In the genomic region with DNA sequence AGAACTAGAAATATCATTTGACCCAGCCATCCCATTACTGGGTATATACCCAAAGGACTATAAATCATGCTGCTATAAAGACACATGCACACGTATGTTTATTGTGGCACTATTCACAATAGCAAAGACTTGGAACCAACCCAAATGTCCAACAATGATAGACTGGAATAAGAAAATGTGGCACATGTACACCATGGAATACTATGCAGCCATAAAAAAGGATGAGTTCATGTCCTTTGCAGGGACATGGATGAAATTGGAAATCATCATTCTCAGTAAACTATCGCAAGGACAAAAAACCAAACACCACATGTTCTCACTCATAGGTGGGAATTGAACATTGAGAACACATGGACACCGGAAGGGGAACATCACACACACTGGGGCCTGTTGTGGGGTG, we compare ENCODE assay signal across 12 cellular contexts. TPM values are rescaled to one million over a fixed set of nuclear protein-coding genes. Genes with fewer than 3 reads are reported as not detected.
"Had no signal": no experiment of that assay in that cellular context is flagged by ENCODE, and none has a peak within 500 bp of the region (broad histone marks: within the 10 kb centered on the region; RNA-seq: fewer than 3 reads in every experiment).

No MANE protein-coding gene starts in this region.

RNA-seq across cellular contexts. Expression of gene TBXT, which starts 7.4 kb away (rescaled TPM):
- total RNA-seq: activated CD4-positive, alpha-beta memory T cell treated with anti-CD3 and anti-CD28 coated beads for 36 hours; activated CD4-positive, alpha-beta memory T cell treated with anti-CD3 and anti-CD28 coated beads, Interleukin-2, amount 10 ng/mL, durations not matched to agents 7 days and 5 days; activated CD4-positive, alpha-beta T cell treated with anti-CD3 and anti-CD28 coated beads for 36 hours; activated CD4-positive, alpha-beta T cell treated with anti-CD3 and anti-CD28 coated beads, Interleukin-2, amount 10 ng/mL, durations not matched to agents 24 days and 14 days; activated CD4-positive, alpha-beta T cell treated with anti-CD3 and anti-CD28 coated beads, Interleukin-2, amount 10 ng/mL, durations not matched to agents 7 days and 5 days; activated CD8-positive, alpha-beta memory T cell treated with anti-CD3 and anti-CD28 coated beads for 36 hours; activated CD8-positive, alpha-beta memory T cell treated with anti-CD3 and anti-CD28 coated beads, Interleukin-2, amount 10 ng/mL, durations not matched to agents 7 days and 5 days; activated CD8-positive, alpha-beta T cell treated with anti-CD3 and anti-CD28 coated beads for 36 hours; activated CD8-positive, alpha-beta T cell treated with anti-CD3 and anti-CD28 coated beads, Interleukin-2, amount 10 ng/mL, durations not matched to agents 7 days and 5 days; T-helper 1 cell treated with Interleukin-12 subunit alpha and Interleukin-12 subunit beta and Interleukin-4 antibody, amounts not matched to agents 30 ng/mL and 1 ng/mL, for 36 hours; T-helper 17 cell; T-helper 2 cell treated with Interferon-gamma antibody and Interleukin-4, amounts not matched to agents 100 ng/mL and 5 ng/mL, for 36 hours had no signal
